Comparison of ENCODE assay signal across 14 cellular contexts in genomic region chr4:82578935-82579334, GRCh38. TPM values are rescaled to one million over a fixed set of nuclear protein-coding genes. Genes with fewer than 3 reads are reported as not detected.
DNase-seq lines count a peak whose midpoint lies in the region; TF ChIP-seq lines count a peak whose summit lies in the region.
"Had no signal": no experiment of that assay in that cellular context is flagged by ENCODE, and none has a peak within 500 bp of the region (broad histone marks: within the 10 kb centered on the region; RNA-seq: fewer than 3 reads in every experiment).

No MANE protein-coding gene starts in this region.

- no peak overlapping the region for H3K23ac ChIP-seq in mesenchymal stem cell (ENCODE audit: low read length in 2 of 2)

- H3K4me2 ChIP-seq in mesenchymal stem cell (ENCODE audit: low read length, poor library complexity, severe bottlenecking): no peak overlapping the region
- no peak overlapping the region for H3K4me2 ChIP-seq in OCI-LY7 (ENCODE audit: low read length)

- H4K20me1 ChIP-seq in OCI-LY7 (ENCODE audit: insufficient read depth, low read length): no peaks in the 10 kb centered on the region

- H3K9me3 ChIP-seq in cardiac muscle cell (ENCODE audit: low read depth) (no peaks in the 10 kb centered on the region), mesenchymal stem cell (ENCODE audit: control insufficient read depth, low read length) (no peaks in the 10 kb centered on the region), OCI-LY7 (ENCODE audit: low read length) (no peaks in the 10 kb centered on the region)
- H3K9me3 ChIP-seq: ovary, thoracic aorta had no signal

- no peak overlapping the region for H4K91ac ChIP-seq in mesenchymal stem cell (ENCODE audit: low read length)

- no peak overlapping the region for H2BK15ac ChIP-seq in mesenchymal stem cell (ENCODE audit: low read depth, poor library complexity, severe bottlenecking)

- H3K36me3 ChIP-seq in cardiac muscle cell (no peaks in the 10 kb centered on the region), mesenchymal stem cell (ENCODE audit: control insufficient read depth in 1 of 2, insufficient read depth in 2 of 2, low read depth in 1 of 2, low read length in 2 of 2) (no peaks in the 10 kb centered on the region), OCI-LY7 (ENCODE audit: insufficient read depth, low read length) (no peaks in the 10 kb centered on the region)
- H3K36me3 ChIP-seq: ovary, thoracic aorta had no signal

- H3K4me3 ChIP-seq in cardiac muscle cell: no peak overlapping the region
- H3K4me3 ChIP-seq in fibroblast of mammary gland (ENCODE audit: control insufficient read depth, low read depth, low read length): no peak overlapping the region
- H3K4me3 ChIP-seq in mesenchymal stem cell (ENCODE audit: insufficient read depth in 1 of 2, low read depth in 1 of 2, low read length in 2 of 2): no peak overlapping the region
- no peak overlapping the region for H3K4me3 ChIP-seq in OCI-LY7 (ENCODE audit: low read depth, low read length, poor library complexity, severe bottlenecking)
- H3K4me3 ChIP-seq: ovary, thoracic aorta had no signal

- no peak overlapping the region for H3K9ac ChIP-seq in mesenchymal stem cell (ENCODE audit: low read length)

- WGBS in mesenchymal stem cell: 93% methylated on average over 2 of the region's 2 CpGs

- H3K4ac ChIP-seq in mesenchymal stem cell (ENCODE audit: low read depth in 1 of 2, low read length in 2 of 2): no peak overlapping the region

- no peaks in the 10 kb centered on the region for H3K79me2 ChIP-seq in OCI-LY7 (ENCODE audit: insufficient read depth, low read depth, low read length)

- POLR2A ChIA-PET in OCI-LY7 (lab: Charles Lee): no interaction called here

- no peak overlapping the region for H2BK5ac ChIP-seq in mesenchymal stem cell (ENCODE audit: low read depth, low read length, poor library complexity, severe bottlenecking)

- H3K14ac ChIP-seq in mesenchymal stem cell (ENCODE audit: low read length in 2 of 2): no peak overlapping the region

- CTCF ChIA-PET in OCI-LY7 (lab: Charles Lee; ENCODE audit: unreplicated experiment): no interaction called here

- no peak overlapping the region for H2AFZ ChIP-seq in mesenchymal stem cell (ENCODE audit: low read depth, low read length)
- H2AFZ ChIP-seq in OCI-LY7 (ENCODE audit: low read length): no peak overlapping the region

- H3K27me3 ChIP-seq in cardiac muscle cell (no peaks in the 10 kb centered on the region), mesenchymal stem cell (ENCODE audit: control insufficient read depth in 1 of 2, insufficient read depth in 1 of 2, low read length in 2 of 2) (no peaks in the 10 kb centered on the region)
- H3K27me3 ChIP-seq: ovary had no signal

- no peak overlapping the region for H2BK120ac ChIP-seq in mesenchymal stem cell (ENCODE audit: low read depth, low read length)

- no TSS peak for BruUV-seq in OCI-LY7 (replicated peaks; lab: Mats Ljungman, UMichigan)

- TF ChIP-seq CTCF in cardiac muscle cell (IDR thresholded peaks at IDR 0.05; ENCODE audit: low read depth, low read length): peak; percentile 24
- peak; percentile 31 for TF ChIP-seq CTCF in fibroblast of mammary gland (conservative IDR thresholded peaks at IDR 0.05; ENCODE audit: control insufficient read depth, insufficient read depth, low read depth, low read length)
- TF ChIP-seq CTCF in OCI-LY7 (conservative IDR thresholded peaks at IDR 0.05; ENCODE audit: low read length): no peak

- no peak overlapping the region for H4K8ac ChIP-seq in mesenchymal stem cell (ENCODE audit: low read length)

- H2AK5ac ChIP-seq in mesenchymal stem cell (ENCODE audit: low read length, severe bottlenecking): no peak overlapping the region

- no peaks in the 10 kb centered on the region for H3K9me2 ChIP-seq in OCI-LY7 (ENCODE audit: insufficient read depth, low read length)

- peak in 1 of 2 donors; percentile 4 for DNase-seq in cardiac muscle cell (ENCODE audit: low read depth in 1 of 2, low spot score in 1 of 2)
- DNase-seq in cardiac septum (ENCODE audit: low spot score): no peak
- peak; percentile 26 for DNase-seq in RKO (ENCODE audit: low spot score)
- DNase-seq in fibroblast of mammary gland (ENCODE audit: low read depth): peak; percentile 1
- DNase-seq in mesenchymal stem cell: no peak
- no peak for DNase-seq in NCI-H1930 (lab: John Stamatoyannopoulos, UW)
- no peak for DNase-seq in midbrain (lab: John Stamatoyannopoulos, UW)
- DNase-seq in OCI-LY7 (ENCODE audit: low spot score): no peak
- DNase-seq: activated CD4-positive, CD25-positive, alpha-beta regulatory T cell; activated naive CD8-positive, alpha-beta T cell treated with anti-CD3 and anti-CD28 coated beads for 36 hours; DND-41; NCI-H2107 had no signal

- H3K79me1 ChIP-seq in mesenchymal stem cell (replicated peaks; ENCODE audit: low read length, poor library complexity, severe bottlenecking): no peaks in the 10 kb centered on the region

- H3K4me1 ChIP-seq in cardiac muscle cell (ENCODE audit: low read depth) (no peaks in the 10 kb centered on the region), mesenchymal stem cell (ENCODE audit: control insufficient read depth, insufficient read depth, low read depth, low read length) (no peaks in the 10 kb centered on the region), OCI-LY7 (ENCODE audit: insufficient read depth, low read length, poor library complexity, severe bottlenecking) (no peaks in the 10 kb centered on the region)

- intact Hi-C loops in cardiac septum (cut with DNase I): no loop called here
- intact Hi-C loops in OCI-LY7 (cut with micrococcal nuclease; ENCODE audit: unreplicated experiment): no loop called here

- H3K18ac ChIP-seq in mesenchymal stem cell (ENCODE audit: low read depth in 1 of 2, low read length in 2 of 2): no peak overlapping the region

- H3K27ac ChIP-seq in cardiac muscle cell (no peak overlapping the region), mesenchymal stem cell (ENCODE audit: low read length, poor library complexity, severe bottlenecking) (no peak overlapping the region), OCI-LY7 (ENCODE audit: low read depth, low read length, poor library complexity, severe bottlenecking) (no peak overlapping the region)
- H3K27ac ChIP-seq: thoracic aorta had no signal

- H2BK12ac ChIP-seq in mesenchymal stem cell (ENCODE audit: low read length in 2 of 2): no peak overlapping the region

RNA-seq across cellular contexts. Expression of gene TMEM150C, which starts 17.1 kb away (rescaled TPM):
- 5.1 and 5.6 TPM in 2 replicates for total RNA-seq in cardiac muscle cell
- 5.3 and 6.5 TPM in 2 replicates for polyA plus RNA-seq in cardiac muscle cell
- total RNA-seq in cardiac septum: 7.4 TPM
- polyA plus RNA-seq in mesenchymal stem cell (2013, experiment 1 of 2): 4.3 TPM
- polyA plus RNA-seq in mesenchymal stem cell (2013, experiment 2 of 2): 4.5 TPM
- total RNA-seq in OCI-LY7 (2014; rRNA removed; shearing (Covaris generic)): not detected in 2 replicates
- total RNA-seq in OCI-LY7 (2022): not detected in 2 replicates
- total RNA-seq: activated naive CD8-positive, alpha-beta T cell treated with anti-CD3 and anti-CD28 coated beads for 36 hours had no signal

Comparison
In these comparisons a context has a peak if more than half of its experiments do, and no peak if none do; other contexts are left out.
1. DNase-seq: peak in RKO (single experiment) and fibroblast of mammary gland (single experiment); none in cardiac septum (single experiment), mesenchymal stem cell (single experiment), NCI-H1930 (0 of 2), midbrain (single experiment) and OCI-LY7 (single experiment).